In the genomic region with DNA sequence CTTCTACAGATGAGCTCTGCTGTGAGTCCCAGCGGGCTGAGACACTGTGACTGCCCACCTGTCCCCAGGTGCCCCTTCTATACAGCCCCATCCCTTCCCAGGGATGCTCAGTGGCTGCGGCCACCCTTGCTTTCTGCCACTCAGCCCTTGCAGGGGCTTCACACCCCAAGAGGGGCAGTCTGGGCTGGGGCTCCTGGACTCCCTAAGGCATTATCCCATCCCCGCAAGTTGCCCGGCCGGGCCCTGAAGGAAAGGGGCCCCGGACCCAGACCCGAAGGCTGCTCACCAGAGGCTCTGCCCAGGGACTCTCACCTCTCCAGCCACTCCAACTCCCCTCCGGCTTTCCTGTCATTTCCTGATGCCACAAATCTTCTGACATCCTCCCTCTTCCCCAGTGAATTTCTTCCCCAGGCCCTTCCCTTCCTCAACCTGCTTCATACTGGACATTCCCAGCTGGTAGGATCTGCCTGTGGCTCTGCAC, we compare ENCODE assay signal across 11 cellular contexts.
DNase-seq lines count a peak whose midpoint lies in the region; ATAC-seq, FAIRE-seq and TF ChIP-seq lines count a peak whose summit lies in the region.
"Had no signal": no experiment of that assay in that cellular context is flagged by ENCODE, and none has a peak within 500 bp of the region (broad histone marks: within the 10 kb centered on the region; RNA-seq: fewer than 3 reads in every experiment).

No MANE protein-coding gene starts in this region.

- no peaks in the 10 kb centered on the region for H3F3A ChIP-seq in smooth muscle cell (ENCODE audit: low read depth)

- FAIRE-seq in keratinocyte (lab: Jason Lieb, UNC) (no peak), GM12892 (lab: Jason Lieb, UNC) (no peak)

- H3K27ac Mint-ChIP-seq in activated T-helper 1 cell treated with anti-CD3 and anti-CD28 coated beads, Interleukin-12 subunit alpha, Interleukin-12 subunit beta, Interleukin-2, Interleukin-4 antibody, amounts not matched to agents 30 ng/mL and 10 ng/mL and 1 ng/mL, durations not matched to agents 14 hours and 24 hours and 36 hours: peak overlapping the region; percentile 18

- no peaks in the 10 kb centered on the region for H3K9me1 ChIP-seq in keratinocyte (ENCODE audit: control insufficient read depth, extremely low read depth, insufficient read depth, low read length)

- H3K9ac ChIP-seq in keratinocyte (ENCODE audit: control insufficient read depth, extremely low read depth, insufficient read depth, low read length): peak overlapping the region; percentile 56
- peak overlapping the region; percentile 69 for H3K9ac ChIP-seq in smooth muscle cell (ENCODE audit: low read depth)

- H3K9me3 ChIP-seq in keratinocyte (ENCODE audit: control insufficient read depth, low read depth, low read length) (no peaks in the 10 kb centered on the region), smooth muscle cell (replicated peaks; ENCODE audit: low read depth) (no peaks in the 10 kb centered on the region)

- H3K27ac ChIP-seq in keratinocyte (ENCODE audit: control insufficient read depth, insufficient read depth, low read length): peak overlapping the region; percentile 17
- peak overlapping the region; percentile 91 for H3K27ac ChIP-seq in smooth muscle cell (ENCODE audit: low read depth)
- H3K27ac ChIP-seq: 22Rv1 had no signal

- peak overlapping the region; percentile 78 for H3K4me2 ChIP-seq in keratinocyte (ENCODE audit: control insufficient read depth, extremely low read depth, insufficient read depth, low read depth, low read length)
- H3K4me2 ChIP-seq in smooth muscle cell: peak overlapping the region; percentile 65

- H4K20me1 ChIP-seq in keratinocyte (ENCODE audit: control insufficient read depth, extremely low read depth, insufficient read depth, low read length): no peaks in the 10 kb centered on the region
- H4K20me1 ChIP-seq in smooth muscle cell (ENCODE audit: low read depth): no peaks in the 10 kb centered on the region

- dilution Hi-C loops in keratinocyte (cut with MboI; ENCODE audit: extremely low pct_ligation_motif_present, low sequenced_read_pairs): loop anchor here (25.0 kb wide), 1 partner anchor 92 kb away; a partner anchor contains a TSS

- intact Hi-C loops in activated T-helper 1 cell treated with anti-CD3 and anti-CD28 coated beads, Interleukin-12 subunit alpha, Interleukin-12 subunit beta, Interleukin-2, Interleukin-4 antibody, amounts not matched to agents 30 ng/mL and 10 ng/mL and 1 ng/mL, durations not matched to agents 14 hours and 24 hours and 36 hours (cut with micrococcal nuclease): no loop called here

- H3K9me3 Mint-ChIP-seq in activated T-helper 1 cell treated with anti-CD3 and anti-CD28 coated beads, Interleukin-12 subunit alpha, Interleukin-12 subunit beta, Interleukin-2, Interleukin-4 antibody, amounts not matched to agents 30 ng/mL and 10 ng/mL and 1 ng/mL, durations not matched to agents 14 hours and 24 hours and 36 hours: no peaks in the 10 kb centered on the region
- H3K9me3 Mint-ChIP-seq: naive B cell had no signal

- H3K36me3 Mint-ChIP-seq in activated T-helper 1 cell treated with anti-CD3 and anti-CD28 coated beads, Interleukin-12 subunit alpha, Interleukin-12 subunit beta, Interleukin-2, Interleukin-4 antibody, amounts not matched to agents 30 ng/mL and 10 ng/mL and 1 ng/mL, durations not matched to agents 14 hours and 24 hours and 36 hours (ENCODE audit: low read depth): no peaks in the 10 kb centered on the region
- H3K36me3 Mint-ChIP-seq: naive B cell had no signal

- H3K27me3 ChIP-seq in keratinocyte (ENCODE audit: control insufficient read depth, extremely low read depth, insufficient read depth, low read length) (no peaks in the 10 kb centered on the region), smooth muscle cell (ENCODE audit: low read depth) (no peaks in the 10 kb centered on the region)

- no peak overlapping the region for H2AFZ ChIP-seq in keratinocyte (ENCODE audit: control insufficient read depth, low read length)
- no peak overlapping the region for H2AFZ ChIP-seq in smooth muscle cell (ENCODE audit: low read depth)

- DNase-seq in DMS53 (lab: John Stamatoyannopoulos, UW) (peak; percentile 43), DMS53 treated with DMSO at 0.1 percent for 48 hours (lab: John Stamatoyannopoulos, UW; ENCODE audit: unreplicated experiment) (no peak), keratinocyte (ENCODE audit: low read depth, low spot score) (no peak), smooth muscle cell (lab: John Stamatoyannopoulos, UW; ENCODE audit: unreplicated experiment) (no peak), amygdala (lab: John Stamatoyannopoulos, UW) (no peak), GM12892 (ENCODE audit: insufficient read length) (no peak)
- no peak for DNase-seq in activated T-helper 1 cell treated with anti-CD3 and anti-CD28 coated beads, Interleukin-12 subunit alpha, Interleukin-12 subunit beta, Interleukin-2, Interleukin-4 antibody, amounts not matched to agents 30 ng/mL and 10 ng/mL and 1 ng/mL, durations not matched to agents 14 hours and 24 hours and 36 hours (ENCODE audit: low spot score)
- DNase-seq: naive B cell; stimulated activated CD4-positive, alpha-beta T cell treated with anti-CD3 and anti-CD28 coated beads, Interleukin-4, amount 100 ng/mL, for 4 hours had no signal

- no peak for ATAC-seq in GM19397 (IDR thresholded peaks at IDR 0.05; ENCODE audit: unreplicated experiment)

- H3K27me3 Mint-ChIP-seq in activated T-helper 1 cell treated with anti-CD3 and anti-CD28 coated beads, Interleukin-12 subunit alpha, Interleukin-12 subunit beta, Interleukin-2, Interleukin-4 antibody, amounts not matched to agents 30 ng/mL and 10 ng/mL and 1 ng/mL, durations not matched to agents 14 hours and 24 hours and 36 hours (ENCODE audit: insufficient read depth): no peaks in the 10 kb centered on the region

- H3K4me3 Mint-ChIP-seq in activated T-helper 1 cell treated with anti-CD3 and anti-CD28 coated beads, Interleukin-12 subunit alpha, Interleukin-12 subunit beta, Interleukin-2, Interleukin-4 antibody, amounts not matched to agents 30 ng/mL and 10 ng/mL and 1 ng/mL, durations not matched to agents 14 hours and 24 hours and 36 hours: no peak overlapping the region
- H3K4me3 Mint-ChIP-seq: naive B cell had no signal

- peaks cover 52% of the 10 kb centered on the region for H3K4me1 ChIP-seq in keratinocyte (ENCODE audit: control insufficient read depth, extremely low read depth, insufficient read depth, low read length)
- H3K4me1 ChIP-seq in smooth muscle cell (ENCODE audit: low read depth): peaks cover 22% of the 10 kb centered on the region

- TF ChIP-seq CTCF in keratinocyte (optimal IDR thresholded peaks at IDR 0.05 in 1 of 3, IDR thresholded peaks at IDR 0.05 in 1 of 3, conservative IDR thresholded peaks at IDR 0.05 in 1 of 3; ENCODE audit: extremely low read depth in 1 of 3, insufficient read depth in 2 of 3, low read length in 3 of 3) (no peak), smooth muscle cell (IDR thresholded peaks at IDR 0.05; ENCODE audit: borderline replicate concordance, insufficient read depth, poor library complexity, severe bottlenecking) (no peak)

- H3K4me3 ChIP-seq in keratinocyte (ENCODE audit: control insufficient read depth in 2 of 3, extremely low read depth in 1 of 3, insufficient read depth in 2 of 3, low read depth in 1 of 3, low read length in 3 of 3) (peak overlapping the region in 1 of 3 experiments; percentile 25), smooth muscle cell (no peak overlapping the region)

- H3K36me3 ChIP-seq in keratinocyte (ENCODE audit: control insufficient read depth in 2 of 2, extremely low read depth in 1 of 2, insufficient read depth in 2 of 2, low read length in 2 of 2) (peaks cover 2 to 3% of the 10 kb centered on the region in 2 experiments), smooth muscle cell (ENCODE audit: low read depth) (no peaks in the 10 kb centered on the region)

- peaks cover 5% of the 10 kb centered on the region for H3K4me1 Mint-ChIP-seq in activated T-helper 1 cell treated with anti-CD3 and anti-CD28 coated beads, Interleukin-12 subunit alpha, Interleukin-12 subunit beta, Interleukin-2, Interleukin-4 antibody, amounts not matched to agents 30 ng/mL and 10 ng/mL and 1 ng/mL, durations not matched to agents 14 hours and 24 hours and 36 hours (ENCODE audit: low read depth)

- no peak for TF ChIP-seq POLR2A in GM12892 (IDR thresholded peaks at IDR 0.05; ENCODE audit: low read depth, low read length)

- H3K79me2 ChIP-seq in keratinocyte (ENCODE audit: control insufficient read depth, insufficient read depth, low read length) (no peaks in the 10 kb centered on the region), smooth muscle cell (ENCODE audit: low read depth) (no peaks in the 10 kb centered on the region)

- 83% methylated on average over 8 of the region's 8 CpGs for WGBS in smooth muscle cell (ENCODE audit: low lambda C conversion rate)
